1 cellular context compared by ENCODE assay signal in genomic region chrX:110087485-110088356, GRCh38.
TF ChIP-seq lines count a peak whose summit lies in the region.

No MANE protein-coding gene starts in this region.

TF ChIP-seq in GM23338, 12 proteins besides CTCF, POLR2A, EP300 and RAD21 (continued from another document):
- no peak for TF ChIP-seq ETS1 (IDR thresholded peaks at IDR 0.05)
